In genomic region chr12:74610711-74611110, GRCh38 we compare ENCODE assay signal across 24 cellular contexts.
"Had no signal": no experiment of that assay in that cellular context is flagged by ENCODE, and none has a peak within 500 bp of the region (broad histone marks: within the 10 kb centered on the region; RNA-seq: fewer than 3 reads in every experiment).

No MANE protein-coding gene starts in this region.

- H3K27ac ChIP-seq: colonic mucosa, coronary artery, dorsolateral prefrontal cortex, epithelial cell of prostate, esophagus muscularis mucosa, esophagus squamous epithelium, foreskin keratinocyte, gastrocnemius medialis, gastroesophageal sphincter, heart left ventricle, heart right ventricle, hepatocyte had no signal

- H3K36me3 ChIP-seq: colonic mucosa, esophagus muscularis mucosa, esophagus squamous epithelium, gastrocnemius medialis, gastroesophageal sphincter, heart left ventricle, heart right ventricle had no signal

- H3K4me3 ChIP-seq: colonic mucosa, coronary artery, dorsolateral prefrontal cortex, esophagus muscularis mucosa, esophagus squamous epithelium, gastrocnemius medialis, gastroesophageal sphincter, heart left ventricle, heart right ventricle, hepatocyte had no signal

- H3K4me1 ChIP-seq: colonic mucosa, esophagus muscularis mucosa, esophagus squamous epithelium, foreskin keratinocyte, gastrocnemius medialis, gastroesophageal sphincter, heart left ventricle, heart right ventricle had no signal

- DNase-seq: colonic mucosa; cortex of kidney; dermis blood vessel endothelial cell; dorsolateral prefrontal cortex; effector CD4-positive, alpha-beta T cell; effector CD8-positive, alpha-beta T cell; effector memory CD4-positive, alpha-beta T cell; effector memory CD8-positive, alpha-beta T cell; endodermal cell; erythroblast; esophagus squamous epithelium; foreskin fibroblast; foreskin keratinocyte; foreskin melanocyte; gastrocnemius medialis; glutamatergic neuron; head of caudate nucleus; heart left ventricle; heart right ventricle had no signal

- H3K27me3 ChIP-seq: colonic mucosa, dorsolateral prefrontal cortex, esophagus muscularis mucosa, esophagus squamous epithelium, foreskin keratinocyte, gastrocnemius medialis, gastroesophageal sphincter, heart left ventricle, heart right ventricle, hepatocyte had no signal

- H3K9me3 ChIP-seq: colonic mucosa, esophagus muscularis mucosa, esophagus squamous epithelium, gastrocnemius medialis, gastroesophageal sphincter, heart left ventricle, heart right ventricle had no signal
